8 cellular contexts compared by ENCODE assay signal in genomic region chr19:53156888-53157287, GRCh38. TPM values are rescaled to one million over a fixed set of nuclear protein-coding genes. Genes with fewer than 3 reads are reported as not detected.
DNase-seq lines count a peak whose midpoint lies in the region; ATAC-seq and TF ChIP-seq lines count a peak whose summit lies in the region.
"Had no signal": no experiment of that assay in that cellular context is flagged by ENCODE, and none has a peak within 500 bp of the region (broad histone marks: within the 10 kb centered on the region; RNA-seq: fewer than 3 reads in every experiment).

No MANE protein-coding gene starts in this region.

- peaks cover 3% of the 10 kb centered on the region for H3K36me3 ChIP-seq in CD8-positive, alpha-beta memory T cell (ENCODE audit: insufficient read depth, low read length)
- peaks cover 48% of the 10 kb centered on the region for H3K36me3 ChIP-seq in Karpas-422 (ENCODE audit: insufficient read depth, low read length)

- H3K79me2 ChIP-seq in Karpas-422 (ENCODE audit: low read length), result peaks cover 61% of the 10 kb centered on the region

- H3K36me3 Mint-ChIP-seq in CD8-positive, alpha-beta memory T cell, result peaks cover 18 to 62% (median 54%) of the 10 kb centered on the region in 3 donors
- H3K36me3 Mint-ChIP-seq in dendritic cell treated with granulocyte-macrophage colony-stimulating factor and Interleukin-4, amounts not matched to agents 40 ng/mL and 50 ng/mL, for 4 days (ENCODE audit: low read depth), result peaks cover 68% of the 10 kb centered on the region
- H3K36me3 Mint-ChIP-seq in osteocyte (ENCODE audit: unreplicated experiment), result peaks cover 33% of the 10 kb centered on the region

- peaks cover 0 to 5% of the 10 kb centered on the region in 2 donors for H3K27me3 Mint-ChIP-seq in CD8-positive, alpha-beta memory T cell
- peaks cover 2% of the 10 kb centered on the region for H3K27me3 Mint-ChIP-seq in dendritic cell treated with granulocyte-macrophage colony-stimulating factor and Interleukin-4, amounts not matched to agents 40 ng/mL and 50 ng/mL, for 4 days
- H3K27me3 Mint-ChIP-seq in osteocyte (ENCODE audit: unreplicated experiment), result no peaks in the 10 kb centered on the region

- peaks cover 18 to 80% (median 58%) of the 10 kb centered on the region in 5 donors for H3K9me3 Mint-ChIP-seq in CD8-positive, alpha-beta memory T cell
- H3K9me3 Mint-ChIP-seq in dendritic cell treated with granulocyte-macrophage colony-stimulating factor and Interleukin-4, amounts not matched to agents 40 ng/mL and 50 ng/mL, for 4 days, result peaks cover 64% of the 10 kb centered on the region
- H3K9me3 Mint-ChIP-seq in osteocyte (ENCODE audit: unreplicated experiment), result peaks cover 17% of the 10 kb centered on the region

- POLR2A ChIA-PET in CD8-positive, alpha-beta memory T cell (lab: Charles Lee), result no interaction called here

- H3K27ac ChIP-seq in CD8-positive, alpha-beta memory T cell (ENCODE audit: low read depth, low read length), result no peak overlapping the region
- H3K27ac ChIP-seq in Karpas-422 (ENCODE audit: low read length), result no peak overlapping the region

- peaks cover 19 to 37% (median 19%) of the 10 kb centered on the region in 3 donors for H3K4me1 Mint-ChIP-seq in CD8-positive, alpha-beta memory T cell
- H3K4me1 Mint-ChIP-seq in dendritic cell treated with granulocyte-macrophage colony-stimulating factor and Interleukin-4, amounts not matched to agents 40 ng/mL and 50 ng/mL, for 4 days (ENCODE audit: low read depth), result peaks cover 19% of the 10 kb centered on the region
- H3K4me1 Mint-ChIP-seq in osteocyte (ENCODE audit: unreplicated experiment), result peaks cover 16% of the 10 kb centered on the region

- H4K20me1 ChIP-seq in Karpas-422 (ENCODE audit: insufficient read depth, low read depth, low read length), result no peaks in the 10 kb centered on the region

- DNase-seq in CD8-positive, alpha-beta memory T cell, result no peak
- DNase-seq in Karpas-422 (no peak), osteocyte (ENCODE audit: extremely low spot score, unreplicated experiment) (no peak), DMS 273 treated with DMSO at 0.1 percent for 48 hours (lab: John Stamatoyannopoulos, UW) (no peak), NCI-H2196 (lab: John Stamatoyannopoulos, UW; ENCODE audit: unreplicated experiment) (no peak)
- DNase-seq: NCI-H1105 treated with DMSO at 0.1 percent for 48 hours had no signal

- H2AFZ ChIP-seq in Karpas-422 (ENCODE audit: low read length), result no peak overlapping the region

- no peaks in the 10 kb centered on the region for H3K9me3 ChIP-seq in CD8-positive, alpha-beta memory T cell (ENCODE audit: low read length)
- H3K9me3 ChIP-seq in Karpas-422 (ENCODE audit: low read length), result peaks cover 14% of the 10 kb centered on the region

- peaks cover 9% of the 10 kb centered on the region for H3K4me1 ChIP-seq in CD8-positive, alpha-beta memory T cell (ENCODE audit: insufficient read depth, low read length)
- H3K4me1 ChIP-seq in Karpas-422 (ENCODE audit: low read length), result peaks cover 18% of the 10 kb centered on the region

- H3K9ac ChIP-seq in Karpas-422 (ENCODE audit: low read length), result no peak overlapping the region

- peak overlapping the region; percentile 70 for H3K4me3 ChIP-seq in CD8-positive, alpha-beta memory T cell (ENCODE audit: low read length)
- H3K4me3 ChIP-seq in Karpas-422 (ENCODE audit: low read length), result peak overlapping the region; percentile 73

- H3K4me3 Mint-ChIP-seq in CD8-positive, alpha-beta memory T cell, result peak overlapping the region; percentile 4 to 87 (median 84)
- H3K4me3 Mint-ChIP-seq in dendritic cell treated with granulocyte-macrophage colony-stimulating factor and Interleukin-4, amounts not matched to agents 40 ng/mL and 50 ng/mL, for 4 days, result peak overlapping the region; percentile 80
- H3K4me3 Mint-ChIP-seq in osteocyte (ENCODE audit: unreplicated experiment), result peak overlapping the region; percentile 90

- no peak for ATAC-seq in GM21381 (IDR thresholded peaks at IDR 0.05; ENCODE audit: unreplicated experiment)

- TF ChIP-seq CTCF in osteocyte (IDR thresholded peaks at IDR 0.05), result no peak

- intact Hi-C loops in dendritic cell treated with granulocyte-macrophage colony-stimulating factor and Interleukin-4, amounts not matched to agents 40 ng/mL and 50 ng/mL, for 4 days (cut with micrococcal nuclease), result loop anchor here (5.0 kb wide), 1 partner anchor 35 kb away; the partner anchor contains the start of gene ZNF665

- H3K4me2 ChIP-seq in Karpas-422 (ENCODE audit: low read depth, low read length, poor library complexity, severe bottlenecking), result peak overlapping the region; percentile 93

- CTCF ChIA-PET in CD8-positive, alpha-beta memory T cell (lab: Charles Lee), result no interaction called here

- peak overlapping the region in 6 of 8 donors; percentile 19 to 90 (median 64) for H3K27ac Mint-ChIP-seq in CD8-positive, alpha-beta memory T cell
- peak overlapping the region; percentile 72 for H3K27ac Mint-ChIP-seq in dendritic cell treated with granulocyte-macrophage colony-stimulating factor and Interleukin-4, amounts not matched to agents 40 ng/mL and 50 ng/mL, for 4 days
- H3K27ac Mint-ChIP-seq in osteocyte (ENCODE audit: unreplicated experiment), result no peak overlapping the region

- H3K9me2 ChIP-seq in Karpas-422 (replicated peaks; ENCODE audit: insufficient read depth, low read length), result no peaks in the 10 kb centered on the region

- H3K27me3 ChIP-seq in CD8-positive, alpha-beta memory T cell (ENCODE audit: insufficient read depth, low read length, poor library complexity, severe bottlenecking), result no peaks in the 10 kb centered on the region
- H3K27me3 ChIP-seq in Karpas-422 (ENCODE audit: low read length), result no peaks in the 10 kb centered on the region

RNA-seq across cellular contexts. Expression of gene ZNF347, which starts 2.0 kb away (rescaled TPM):
- 1 to 10 TPM; 8.0 to 9.5 TPM for total RNA-seq in CD8-positive, alpha-beta memory T cell
- 7.7 TPM for polyA plus RNA-seq in CD8-positive, alpha-beta memory T cell
- 11.3 and 17.6 TPM in 2 replicates for total RNA-seq in Karpas-422 (2014; rRNA removed; shearing (Covaris generic); ENCODE audit: low replicate concordance)
- 15.3 and 15.9 TPM in 2 replicates for total RNA-seq in osteocyte

RNA-seq across cellular contexts. Expression of gene ZNF415, which starts 24.2 kb away (rescaled TPM):
- total RNA-seq in CD8-positive, alpha-beta memory T cell, result under 1 TPM; 0.22 to 0.66 TPM
- polyA plus RNA-seq in CD8-positive, alpha-beta memory T cell, result 1.4 TPM
- 9.1 and 11.1 TPM in 2 replicates for total RNA-seq in Karpas-422 (2014; rRNA removed; shearing (Covaris generic); ENCODE audit: low replicate concordance)
- total RNA-seq in osteocyte, result 7.2 and 10.6 TPM in 2 replicates

RNA-seq across cellular contexts. Expression of gene ZNF665, which starts 36.3 kb away (rescaled TPM):
- 1 to 10 TPM; 5.0 to 5.6 TPM for total RNA-seq in CD8-positive, alpha-beta memory T cell
- 8.7 TPM for polyA plus RNA-seq in CD8-positive, alpha-beta memory T cell
- 9.3 and 52.1 TPM in 2 replicates for total RNA-seq in Karpas-422 (2014; rRNA removed; shearing (Covaris generic); ENCODE audit: low replicate concordance)
- total RNA-seq in osteocyte, result 5.1 TPM in 2 replicates

RNA-seq across cellular contexts. Expression of gene ZNF160, which starts 53.7 kb away (rescaled TPM):
- 10 to 100 TPM; 20.9 to 22.3 TPM for total RNA-seq in CD8-positive, alpha-beta memory T cell
- 23.8 TPM for polyA plus RNA-seq in CD8-positive, alpha-beta memory T cell
- 97.3 and 122 TPM in 2 replicates for total RNA-seq in Karpas-422 (2014; rRNA removed; shearing (Covaris generic); ENCODE audit: low replicate concordance)
- 32.9 and 33.2 TPM in 2 replicates for total RNA-seq in osteocyte
